ENCODE assay signal across 7 cellular contexts in genomic region chr9:136762915-136763648, GRCh38. TPM values are rescaled to one million over a fixed set of nuclear protein-coding genes. Genes with fewer than 3 reads are reported as not detected.
DNase-seq lines count a peak whose midpoint lies in the region; TF ChIP-seq lines count a peak whose summit lies in the region.

No MANE protein-coding gene starts in this region.

- no peak for TF ChIP-seq RAD21 in SK-N-SH (IDR thresholded peaks at IDR 0.05; ENCODE audit: low read length)

- H3K9me2 ChIP-seq in SK-N-SH: no peaks in the 10 kb centered on the region

- H3K4me2 ChIP-seq in SK-N-SH: no peak overlapping the region

- no peaks in the 10 kb centered on the region for H3K36me3 ChIP-seq in HEK293 (ENCODE audit: control insufficient read depth in 2 of 2, insufficient read depth in 1 of 2, low read length in 2 of 2)
- H3K36me3 ChIP-seq in SK-N-SH (replicated peaks in 1 of 2; ENCODE audit: control insufficient read depth in 1 of 2, insufficient read depth in 2 of 2, low read length in 1 of 2): no peaks in the 10 kb centered on the region

- H4K20me1 ChIP-seq in SK-N-SH (ENCODE audit: insufficient read depth): no peaks in the 10 kb centered on the region

- no peak for TF ChIP-seq EP300 in SK-N-SH (IDR thresholded peaks at IDR 0.05; ENCODE audit: borderline replicate concordance in 1 of 2, low read depth in 1 of 2, low read length in 1 of 2)

- H3K4me3 ChIP-seq in HEK293 (ENCODE audit: low read depth, low read length) (no peak overlapping the region), SK-N-SH (ENCODE audit: low read depth in 2 of 2, low read length in 1 of 2) (no peak overlapping the region), fibroblast of mammary gland (ENCODE audit: control insufficient read depth, low read depth, low read length) (no peak overlapping the region)

- DNase-seq in SK-N-SH (peak; percentile 96), fibroblast of mammary gland (ENCODE audit: low read depth) (peak; percentile 17), foreskin melanocyte (no peak), NCI-H2107 (lab: John Stamatoyannopoulos, UW) (no peak), T1000 (lab: John Stamatoyannopoulos, UW) (no peak)
- peak; percentile 52 to 53 for DNase-seq in stimulated activated CD4-positive, alpha-beta T cell treated with anti-CD3 and anti-CD28 coated beads, Interleukin-2, amount 100 ng/mL, for 48 hours

- H3K27me3 ChIP-seq in SK-N-SH (ENCODE audit: insufficient read depth): no peaks in the 10 kb centered on the region; the same call in 1 of the 2 replicates

- no peaks in the 10 kb centered on the region for H3K4me1 ChIP-seq in HEK293 (ENCODE audit: control insufficient read depth, insufficient read depth, low read length)
- H3K4me1 ChIP-seq in SK-N-SH (ENCODE audit: control insufficient read depth in 1 of 2, insufficient read depth in 2 of 2, low read depth in 1 of 2, low read length in 1 of 2): peaks cover 0 to 13% of the 10 kb centered on the region in 2 experiments; a peak in 1 of 4 replicates

- no peaks in the 10 kb centered on the region for H3F3A ChIP-seq in SK-N-SH (replicated peaks; ENCODE audit: insufficient read depth)

- H2AFZ ChIP-seq in SK-N-SH (ENCODE audit: low read depth): no peak overlapping the region

- no peak overlapping the region for H3K9ac ChIP-seq in SK-N-SH

- POLR2A ChIA-PET in HEK293 (lab: Yijun Ruan, JAX): interaction anchor here (0.6 kb wide), 1 partner anchor 82 kb away, joined by 3 read pairs; no protein-coding TSS in a partner anchor
- POLR2A ChIA-PET in SK-N-SH (lab: Yijun Ruan, JAX): interaction anchor here (0.6 kb wide), 1 partner anchor 394 kb away, joined by 3 read pairs; no protein-coding TSS in a partner anchor

- H3K9me3 ChIP-seq in HEK293 (ENCODE audit: control insufficient read depth, insufficient read depth, low read depth, low read length) (no peaks in the 10 kb centered on the region), SK-N-SH (no peaks in the 10 kb centered on the region)

- TF ChIP-seq CTCF in HEK293 (tag by site-specific recombination; IDR thresholded peaks at IDR 0.05) (no peak), SK-N-SH (IDR thresholded peaks at IDR 0.05) (no peak), fibroblast of mammary gland (conservative IDR thresholded peaks at IDR 0.05; ENCODE audit: control insufficient read depth, insufficient read depth, low read depth, low read length) (no peak)

- CTCF ChIA-PET in HEK293 (lab: Yijun Ruan, JAX): interaction anchor here (0.8 to 5.9 kb wide), 7 partner anchors 8 to 272 kb away, joined by 3 to 54 read pairs (median 6); no protein-coding TSS in a partner anchor
- CTCF ChIA-PET in SK-N-SH (lab: Yijun Ruan, JAX): interaction anchor here (0.5 to 3.5 kb wide), 8 partner anchors 15 to 660 kb away, joined by 3 to 17 read pairs (median 3); partner anchors contain the start of genes EXD3 and NOXA1

- no peaks in the 10 kb centered on the region for H3K79me2 ChIP-seq in SK-N-SH (ENCODE audit: insufficient read depth)

- H3K27ac ChIP-seq in HEK293 (ENCODE audit: extremely low read depth, low read depth, low read length): no peak overlapping the region
- no peak overlapping the region for H3K27ac ChIP-seq in SK-N-SH (ENCODE audit: low read depth in 2 of 2, low read length in 1 of 2)

- 36% methylated on average over 28 of the region's 37 CpGs for WGBS in SK-N-SH (ENCODE audit: low lambda C conversion rate)

TF ChIP-seq in HEK293, 187 proteins besides CTCF, POLR2A, EP300 and RAD21 (continues in another document):
- TF ChIP-seq ZIC2 (tag by site-specific recombination; IDR thresholded peaks at IDR 0.05) (peak; percentile 74), ZNF555 (tag by site-specific recombination; conservative IDR thresholded peaks at IDR 0.05) (no peak), ZNF600 (tag by site-specific recombination; IDR thresholded peaks at IDR 0.05) (peak; percentile 33; the same call in 1 of the 2 replicates), SP7 (tag by site-specific recombination; IDR thresholded peaks at IDR 0.05) (0 out of 2 replicates have a peak, but pooled peaks have one; percentile 33), SP3 (tag by site-specific recombination; IDR thresholded peaks at IDR 0.05) (peak; percentile 70), GLIS1 (tag by site-specific recombination; IDR thresholded peaks at IDR 0.05) (peak; percentile 53), KLF9 (tag by site-specific recombination; IDR thresholded peaks at IDR 0.05; ENCODE audit: low read depth) (peak; percentile 77), ZNF701 (tag by site-specific recombination; IDR thresholded peaks at IDR 0.05) (no peak), GLIS2 (tag by site-specific recombination; IDR thresholded peaks at IDR 0.05) (peak; percentile 80), SP2 (tag by site-specific recombination; IDR thresholded peaks at IDR 0.05) (peak; percentile 72), ZNF335 (tag by site-specific recombination; conservative IDR thresholded peaks at IDR 0.05) (peak; percentile 28), KLF7 (tag by site-specific recombination; IDR thresholded peaks at IDR 0.05; ENCODE audit: borderline replicate concordance) (peak; percentile 41; the same call in 1 of the 2 replicates)

TF ChIP-seq in SK-N-SH, 30 proteins besides CTCF, POLR2A, EP300 and RAD21:
- TF ChIP-seq NFIC (IDR thresholded peaks at IDR 0.05; ENCODE audit: borderline replicate concordance) (no peak), MXI1 (IDR thresholded peaks at IDR 0.05; ENCODE audit: low read depth, low read length) (no peak), SIN3A (IDR thresholded peaks at IDR 0.05; ENCODE audit: borderline replicate concordance, low read depth, low read length) (no peak), IRF3 (IDR thresholded peaks at IDR 0.05; ENCODE audit: low read depth, low read length) (no peak), NRF1 (IDR thresholded peaks at IDR 0.05; ENCODE audit: low read depth, low read length) (no peak), ELF1 (IDR thresholded peaks at IDR 0.05) (no peak), MAX (IDR thresholded peaks at IDR 0.05; ENCODE audit: low read depth) (no peak), FOXM1 (IDR thresholded peaks at IDR 0.05; ENCODE audit: low read depth) (no peak)
TF ChIP-seq in SK-N-SH: peak in this region for 0.

RNA-seq across cellular contexts. Expression of gene LCN15, which starts 1.2 kb away (rescaled TPM):
- 0.08 TPM in 1 of 2 replicates, not detected in the other for polyA plus RNA-seq in SK-N-SH (2012; rRNA removed)
- not detected in 2 replicates for polyA plus RNA-seq in SK-N-SH (2012; cell fraction: cytosol; rRNA removed)
- polyA plus RNA-seq in SK-N-SH (2012; cell fraction: nucleus; rRNA removed): 0.04 and 0.06 TPM in 2 replicates

RNA-seq across cellular contexts. Expression of gene LCN8, which starts 5.0 kb away (rescaled TPM):
- not detected in 2 replicates for polyA plus RNA-seq in SK-N-SH (2012; rRNA removed)
- polyA plus RNA-seq in SK-N-SH (2012; cell fraction: cytosol; rRNA removed): not detected in 2 replicates
- polyA plus RNA-seq in SK-N-SH (2012; cell fraction: nucleus; rRNA removed): 0.02 TPM in 1 of 2 replicates, not detected in the other

RNA-seq across cellular contexts. Expression of gene LCN6, which starts 14.8 kb away (rescaled TPM):
- polyA plus RNA-seq in SK-N-SH (2012; rRNA removed): not detected in 2 replicates
- not detected in 2 replicates for polyA plus RNA-seq in SK-N-SH (2012; cell fraction: cytosol; rRNA removed)
- polyA plus RNA-seq in SK-N-SH (2012; cell fraction: nucleus; rRNA removed): not detected in 2 replicates

RNA-seq across cellular contexts. Expression of gene LCN10, which starts 20.3 kb away (rescaled TPM):
- polyA plus RNA-seq in SK-N-SH (2012; rRNA removed): not detected in 2 replicates
- not detected in 2 replicates for polyA plus RNA-seq in SK-N-SH (2012; cell fraction: cytosol; rRNA removed)
- polyA plus RNA-seq in SK-N-SH (2012; cell fraction: nucleus; rRNA removed): not detected in 2 replicates

RNA-seq across cellular contexts. Expression of gene TMEM141, which starts 28.1 kb away (rescaled TPM):
- 112 and 135 TPM in 2 replicates for polyA plus RNA-seq in SK-N-SH (2012; rRNA removed)
- 72.6 and 115 TPM in 2 replicates for polyA plus RNA-seq in SK-N-SH (2012; cell fraction: cytosol; rRNA removed)
- 60.7 and 63.3 TPM in 2 replicates for polyA plus RNA-seq in SK-N-SH (2012; cell fraction: nucleus; rRNA removed)

Comparison
In these comparisons a context has a peak if more than half of its experiments do, and no peak if none do; other contexts are left out.
1. DNase-seq: peak in SK-N-SH (single experiment), fibroblast of mammary gland (single experiment) and stimulated activated CD4-positive, alpha-beta T cell treated with anti-CD3 and anti-CD28 coated beads, Interleukin-2, amount 100 ng/mL, for 48 hours (2 of 2); none in foreskin melanocyte (single experiment), NCI-H2107 (single experiment) and T1000 (single experiment).